ENCODE assay signal across 8 cellular contexts in the genomic region with DNA sequence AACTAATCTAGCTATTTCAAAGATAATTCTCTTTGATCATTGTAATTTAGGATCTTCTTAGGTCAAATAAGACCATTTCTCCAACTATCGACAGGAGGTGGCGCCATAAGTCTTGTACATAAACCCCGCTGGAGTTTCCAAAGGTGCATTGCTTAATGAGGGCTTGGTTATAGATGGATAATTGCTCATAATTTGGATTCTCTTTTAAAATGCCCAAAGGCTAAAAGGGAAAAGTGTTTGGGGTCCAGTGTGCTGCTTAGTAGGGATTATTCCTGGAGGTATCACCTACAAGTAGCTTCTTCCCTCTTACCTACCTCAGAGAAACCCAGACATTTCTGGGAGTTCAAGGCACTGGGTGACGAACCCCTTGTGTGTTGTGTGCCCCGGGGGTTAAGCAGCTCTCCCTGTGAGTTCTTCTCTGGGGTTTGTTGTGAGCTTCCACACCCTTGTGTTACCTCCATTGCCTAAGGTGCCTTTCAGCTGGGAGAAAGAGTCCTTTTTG.
DNase-seq lines count a peak whose midpoint lies in the region; ATAC-seq and TF ChIP-seq lines count a peak whose summit lies in the region.

No MANE protein-coding gene starts in this region.

- no peaks in the 10 kb centered on the region for H3K4me1 Mint-ChIP-seq in neural progenitor cell

- peak; percentile 46 for ATAC-seq in GM21737 (IDR thresholded peaks at IDR 0.05; ENCODE audit: unreplicated experiment)

- no peaks in the 10 kb centered on the region for H3K36me3 ChIP-seq in neural progenitor cell

- no peaks in the 10 kb centered on the region for H3F3A ChIP-seq in neural progenitor cell (ENCODE audit: low read depth)

- peak overlapping the region; percentile 14 for H2AFZ ChIP-seq in neural progenitor cell (replicated peaks)

- DNase-seq in DMS53 (lab: John Stamatoyannopoulos, UW), result peak; percentile 93
- DNase-seq in LHCN-M2 (ENCODE audit: low read depth), result peak; percentile 82
- peak; percentile 81 for DNase-seq in RPMI7951 (ENCODE audit: low read depth)
- peak; percentile 47 to 49 for DNase-seq in activated T-helper 1 cell treated with anti-CD3 and anti-CD28 coated beads, Interleukin-2, amount 50 U/mL, for 16 hours (ENCODE audit: low read depth in 1 of 2, low spot score in 1 of 2)
- peak; percentile 92 for DNase-seq in fibroblast of mammary gland (ENCODE audit: low read depth)
- DNase-seq in neural progenitor cell (ENCODE audit: low spot score), result peak; percentile 86
- DNase-seq in substantia nigra (lab: John Stamatoyannopoulos, UW), result peak in 36 of 49 donors; percentile 17 to 83 (median 53)

- peak; percentile 67 for TF ChIP-seq CTCF in fibroblast of mammary gland (conservative IDR thresholded peaks at IDR 0.05; ENCODE audit: control insufficient read depth, insufficient read depth, low read depth, low read length)
- TF ChIP-seq CTCF in neural progenitor cell (IDR thresholded peaks at IDR 0.05), result peak; percentile 77

- H3K36me3 Mint-ChIP-seq in neural progenitor cell, result no peaks in the 10 kb centered on the region

- H3K27ac ChIP-seq in neural progenitor cell (no peak overlapping the region), substantia nigra (ENCODE audit: low read depth, low read length, poor library complexity, severe bottlenecking) (peak overlapping the region; percentile 49)

- H3K4me2 ChIP-seq in neural progenitor cell, result no peak overlapping the region

- no peaks in the 10 kb centered on the region for H3K79me2 ChIP-seq in neural progenitor cell (ENCODE audit: low read depth)

- H3K4me3 ChIP-seq in fibroblast of mammary gland (ENCODE audit: control insufficient read depth, low read depth, low read length) (peak overlapping the region; percentile 77), neural progenitor cell (no peak overlapping the region)

- H3K27me3 ChIP-seq in neural progenitor cell, result no peaks in the 10 kb centered on the region

- no peak overlapping the region for H3K27ac Mint-ChIP-seq in neural progenitor cell

- peaks cover 2% of the 10 kb centered on the region for H3K9me3 Mint-ChIP-seq in neural progenitor cell

- H3K4me3 Mint-ChIP-seq in neural progenitor cell, result no peak overlapping the region

- H4K20me1 ChIP-seq in neural progenitor cell (ENCODE audit: low read depth), result no peaks in the 10 kb centered on the region

- H3K27me3 Mint-ChIP-seq in neural progenitor cell (ENCODE audit: insufficient read depth, low read depth), result peaks cover 2% of the 10 kb centered on the region

- no peak overlapping the region for H3K9ac ChIP-seq in neural progenitor cell

- no peaks in the 10 kb centered on the region for H3K4me1 ChIP-seq in neural progenitor cell

- no peaks in the 10 kb centered on the region for H3K9me3 ChIP-seq in neural progenitor cell (ENCODE audit: low read depth)
